ENCODE assay signal across 29 cellular contexts in the genomic region with DNA sequence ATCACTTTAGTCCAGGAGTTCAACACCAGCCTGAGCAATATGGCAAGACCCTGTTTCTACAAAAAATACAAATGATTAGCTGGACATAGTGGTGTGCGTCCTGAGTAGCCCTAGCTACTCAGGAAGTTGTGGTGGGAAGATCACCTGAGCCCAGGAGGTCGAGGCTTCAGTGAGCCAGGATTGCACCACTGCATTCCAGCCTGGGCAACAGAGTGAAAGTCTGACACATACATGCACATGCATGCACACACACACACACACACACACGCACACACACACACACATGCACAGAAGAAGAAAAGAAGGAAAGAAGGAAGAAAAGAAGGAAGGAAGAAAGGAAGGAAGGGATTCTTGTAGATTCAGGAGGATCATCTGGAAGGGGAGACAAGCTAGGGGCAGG.
"Had no signal": no experiment of that assay in that cellular context is flagged by ENCODE, and none has a peak within 500 bp of the region (broad histone marks: within the 10 kb centered on the region; RNA-seq: fewer than 3 reads in every experiment).

No MANE protein-coding gene starts in this region.

- H3K4me3 ChIP-seq: heart left ventricle, right lobe of liver, testis, upper lobe of left lung, vagina had no signal

- H3K9me3 Mint-ChIP-seq: activated CD4-positive, alpha-beta memory T cell treated with anti-CD3 and anti-CD28 coated beads for 36 hours; activated CD4-positive, alpha-beta T cell treated with anti-CD3 and anti-CD28 coated beads, Interleukin-2, amount 10 ng/mL, durations not matched to agents 24 days and 14 days; activated naive CD4-positive, alpha-beta T cell treated with anti-CD3 and anti-CD28 coated beads, Interleukin-2, amount 50 U/mL, for 24 hours; activated T-helper 1 cell treated with anti-CD3 and anti-CD28 coated beads, Interleukin-12 subunit alpha, Interleukin-12 subunit beta, Interleukin-2, Interleukin-4 antibody, amounts not matched to agents 30 ng/mL and 10 ng/mL and 1 ng/mL, durations not matched to agents 14 hours and 24 hours and 36 hours; central memory CD8-positive, alpha-beta T cell; immature natural killer cell; memory B cell; natural killer cell; T-helper 1 cell treated with Interleukin-12 subunit alpha and Interleukin-12 subunit beta and Interleukin-4 antibody, amounts not matched to agents 30 μg/mL and 1 μg/mL, for 36 hours had no signal

- H3K9me3 ChIP-seq: heart left ventricle, right lobe of liver, testis, upper lobe of left lung, vagina had no signal

- H3K36me3 ChIP-seq: heart left ventricle, right lobe of liver, upper lobe of left lung, vagina, WERI-Rb-1 had no signal

- H3K27ac Mint-ChIP-seq: activated CD4-positive, alpha-beta memory T cell treated with anti-CD3 and anti-CD28 coated beads for 36 hours; activated CD4-positive, alpha-beta T cell treated with anti-CD3 and anti-CD28 coated beads, Interleukin-2, amount 10 ng/mL, durations not matched to agents 24 days and 14 days; activated naive CD4-positive, alpha-beta T cell treated with anti-CD3 and anti-CD28 coated beads, Interleukin-2, amount 50 U/mL, for 24 hours; activated naive CD8-positive, alpha-beta T cell treated with anti-CD3 and anti-CD28 coated beads, Interleukin-2, amount 50 U/mL, for 24 hours; activated T-helper 1 cell treated with anti-CD3 and anti-CD28 coated beads, Interleukin-12 subunit alpha, Interleukin-12 subunit beta, Interleukin-2, Interleukin-4 antibody, amounts not matched to agents 30 ng/mL and 10 ng/mL and 1 ng/mL, durations not matched to agents 14 hours and 24 hours and 36 hours; immature natural killer cell; memory B cell; natural killer cell; T-helper 1 cell treated with Interleukin-12 subunit alpha and Interleukin-12 subunit beta and Interleukin-4 antibody, amounts not matched to agents 30 μg/mL and 1 μg/mL, for 36 hours had no signal

- DNase-seq: activated CD4-positive, alpha-beta memory T cell treated with anti-CD3 and anti-CD28 coated beads for 36 hours; activated CD4-positive, alpha-beta T cell treated with anti-CD3 and anti-CD28 coated beads, Interleukin-2, amount 10 ng/mL, durations not matched to agents 24 days and 14 days; activated CD8-positive, alpha-beta memory T cell treated with anti-CD3 and anti-CD28 coated beads, Interleukin-2, amount 50 U/mL, for 4 hours; activated effector memory CD4-positive, alpha-beta T cell treated with anti-CD3 and anti-CD28 coated beads, Interleukin-2, amount 50 U/mL, for 16 hours; activated naive CD8-positive, alpha-beta T cell treated with anti-CD3 and anti-CD28 coated beads, Interleukin-2, amount 50 U/mL, for 24 hours; activated T-cell treated with anti-CD3 and anti-CD28 coated beads, Interleukin-2, amount 50 U/mL, for 1 hour; amygdala; dermis blood vessel endothelial cell; effector CD8-positive, alpha-beta T cell; heart left ventricle; hypothalamus; immature natural killer cell; kidney; natural killer cell; right lobe of liver; stimulated activated CD4-positive, alpha-beta T cell treated with anti-CD3 and anti-CD28 coated beads, Interleukin-2, amount 100 ng/mL, for 48 hours; stimulated activated naive CD4-positive, alpha-beta T cell treated with Interleukin-2 at 50 U/mL for 16 hours; SW 1271; T-helper 9 cell; testis; upper lobe of left lung; WERI-Rb-1 had no signal

- FAIRE-seq: colon, kidney had no signal

- H3K4me1 Mint-ChIP-seq: activated CD4-positive, alpha-beta T cell treated with anti-CD3 and anti-CD28 coated beads, Interleukin-2, amount 10 ng/mL, durations not matched to agents 24 days and 14 days; activated naive CD4-positive, alpha-beta T cell treated with anti-CD3 and anti-CD28 coated beads, Interleukin-2, amount 50 U/mL, for 24 hours; activated naive CD8-positive, alpha-beta T cell treated with anti-CD3 and anti-CD28 coated beads, Interleukin-2, amount 50 U/mL, for 24 hours; central memory CD8-positive, alpha-beta T cell; immature natural killer cell; memory B cell; natural killer cell had no signal

- H3K4me1 ChIP-seq: heart left ventricle, right lobe of liver, testis, upper lobe of left lung, vagina had no signal

- H3K36me3 Mint-ChIP-seq: activated CD4-positive, alpha-beta memory T cell treated with anti-CD3 and anti-CD28 coated beads for 36 hours; activated naive CD4-positive, alpha-beta T cell treated with anti-CD3 and anti-CD28 coated beads, Interleukin-2, amount 50 U/mL, for 24 hours; immature natural killer cell; memory B cell; natural killer cell had no signal

- H3K4me3 Mint-ChIP-seq: activated CD4-positive, alpha-beta memory T cell treated with anti-CD3 and anti-CD28 coated beads for 36 hours; activated CD4-positive, alpha-beta T cell treated with anti-CD3 and anti-CD28 coated beads, Interleukin-2, amount 10 ng/mL, durations not matched to agents 24 days and 14 days; activated naive CD4-positive, alpha-beta T cell treated with anti-CD3 and anti-CD28 coated beads, Interleukin-2, amount 50 U/mL, for 24 hours; activated naive CD8-positive, alpha-beta T cell treated with anti-CD3 and anti-CD28 coated beads, Interleukin-2, amount 50 U/mL, for 24 hours; activated T-helper 1 cell treated with anti-CD3 and anti-CD28 coated beads, Interleukin-12 subunit alpha, Interleukin-12 subunit beta, Interleukin-2, Interleukin-4 antibody, amounts not matched to agents 30 ng/mL and 10 ng/mL and 1 ng/mL, durations not matched to agents 14 hours and 24 hours and 36 hours; central memory CD8-positive, alpha-beta T cell; immature natural killer cell; memory B cell; natural killer cell; T-helper 1 cell treated with Interleukin-12 subunit alpha and Interleukin-12 subunit beta and Interleukin-4 antibody, amounts not matched to agents 30 μg/mL and 1 μg/mL, for 36 hours had no signal

- H3K27me3 Mint-ChIP-seq: activated CD4-positive, alpha-beta memory T cell treated with anti-CD3 and anti-CD28 coated beads for 36 hours; activated CD4-positive, alpha-beta T cell treated with anti-CD3 and anti-CD28 coated beads, Interleukin-2, amount 10 ng/mL, durations not matched to agents 24 days and 14 days; activated naive CD8-positive, alpha-beta T cell treated with anti-CD3 and anti-CD28 coated beads, Interleukin-2, amount 50 U/mL, for 24 hours had no signal

- H3K27ac ChIP-seq: heart left ventricle, right lobe of liver, testis, upper lobe of left lung, vagina, WERI-Rb-1 had no signal

- H3K27me3 ChIP-seq: right lobe of liver, testis, upper lobe of left lung, vagina had no signal
